Comparison of ENCODE assay signal across 1 cellular context in genomic region chr12:11071414-11071813, GRCh38.
TF ChIP-seq lines count a peak whose summit lies in the region.

No MANE protein-coding gene starts in this region.

TF ChIP-seq in HepG2, 621 proteins besides CTCF, POLR2A, EP300 and RAD21 (continued from another document and continues in another):
- TF ChIP-seq ZNF576 (CRISPR knock-in tag; IDR thresholded peaks at IDR 0.05) (no peak), ZNF274 (CRISPR knock-in tag; IDR thresholded peaks at IDR 0.05) (no peak), THAP9 (CRISPR knock-in tag; IDR thresholded peaks at IDR 0.05; ENCODE audit: borderline replicate concordance) (no peak), TAF15 (IDR thresholded peaks at IDR 0.05; ENCODE audit: low read depth, low read length, poor library complexity, severe bottlenecking) (no peak), ZNF362 (CRISPR knock-in tag; IDR thresholded peaks at IDR 0.05; ENCODE audit: borderline replicate concordance) (no peak), ZNF614 (CRISPR knock-in tag; IDR thresholded peaks at IDR 0.05; ENCODE audit: borderline replicate concordance) (no peak), IRF9 (CRISPR knock-in tag; IDR thresholded peaks at IDR 0.05; ENCODE audit: borderline replicate concordance) (no peak), ZNF792 (CRISPR knock-in tag; IDR thresholded peaks at IDR 0.05) (no peak), ZNF138 (CRISPR knock-in tag; IDR thresholded peaks at IDR 0.05; ENCODE audit: low read depth) (no peak), SOX13 (IDR thresholded peaks at IDR 0.05) (0 out of 2 replicates have a peak, but pooled peaks have one; percentile 18), SOX13 (CRISPR knock-in tag; conservative IDR thresholded peaks at IDR 0.05 in 1 of 2, IDR thresholded peaks at IDR 0.05 in 1 of 2) (peak in 1 of 2 experiments; percentile 49; a peak in 1 of 4 replicates), ARNT2 (CRISPR knock-in tag; IDR thresholded peaks at IDR 0.05; ENCODE audit: low read depth) (no peak), ZFP1 (CRISPR knock-in tag; IDR thresholded peaks at IDR 0.05) (no peak), TOPORS (CRISPR knock-in tag; IDR thresholded peaks at IDR 0.05) (no peak), ZMYM4 (CRISPR knock-in tag; IDR thresholded peaks at IDR 0.05) (0 out of 2 replicates have a peak, but pooled peaks have one; percentile 23), NAIF1 (CRISPR knock-in tag; IDR thresholded peaks at IDR 0.05; ENCODE audit: borderline replicate concordance) (no peak), DPF2 (CRISPR knock-in tag; IDR thresholded peaks at IDR 0.05; ENCODE audit: borderline replicate concordance, low read depth) (no peak), HIC2 (CRISPR knock-in tag; IDR thresholded peaks at IDR 0.05; ENCODE audit: low read depth) (no peak), ZFP36L1 (CRISPR knock-in tag; IDR thresholded peaks at IDR 0.05) (no peak), ZNF609 (CRISPR knock-in tag; IDR thresholded peaks at IDR 0.05; ENCODE audit: borderline replicate concordance) (peak; percentile 73; the same call in 1 of the 2 replicates), ZNF670 (CRISPR knock-in tag; IDR thresholded peaks at IDR 0.05; ENCODE audit: borderline replicate concordance) (no peak), ZNF251 (CRISPR knock-in tag; IDR thresholded peaks at IDR 0.05) (no peak), ZNF513 (CRISPR knock-in tag; conservative IDR thresholded peaks at IDR 0.05) (no peak), ZSCAN20 (CRISPR knock-in tag; IDR thresholded peaks at IDR 0.05; ENCODE audit: borderline replicate concordance) (no peak), ZGPAT (CRISPR knock-in tag; IDR thresholded peaks at IDR 0.05) (0 out of 2 replicates have a peak, but pooled peaks have one; percentile 28), ZNF10 (CRISPR knock-in tag; IDR thresholded peaks at IDR 0.05; ENCODE audit: borderline replicate concordance, low read depth) (no peak), ZNF740 (CRISPR knock-in tag; IDR thresholded peaks at IDR 0.05) (no peak), ZNF710 (CRISPR knock-in tag; IDR thresholded peaks at IDR 0.05; ENCODE audit: borderline replicate concordance) (no peak), SP1 (IDR thresholded peaks at IDR 0.05) (no peak), SP1 (CRISPR knock-in tag; IDR thresholded peaks at IDR 0.05) (no peak), MXD3 (CRISPR knock-in tag; IDR thresholded peaks at IDR 0.05) (no peak), MLLT10 (CRISPR knock-in tag; IDR thresholded peaks at IDR 0.05) (no peak), NPAS2 (CRISPR knock-in tag; IDR thresholded peaks at IDR 0.05; ENCODE audit: borderline replicate concordance) (no peak), ZNF816 (CRISPR knock-in tag; IDR thresholded peaks at IDR 0.05; ENCODE audit: borderline replicate concordance) (no peak), KLF13 (CRISPR knock-in tag; IDR thresholded peaks at IDR 0.05) (no peak), NR2F2 (IDR thresholded peaks at IDR 0.05; ENCODE audit: borderline replicate concordance, low read depth) (peak; percentile 49; the same call in 1 of the 2 replicates), FOXM1 (CRISPR knock-in tag; IDR thresholded peaks at IDR 0.05) (no peak)
